In the genomic region with DNA sequence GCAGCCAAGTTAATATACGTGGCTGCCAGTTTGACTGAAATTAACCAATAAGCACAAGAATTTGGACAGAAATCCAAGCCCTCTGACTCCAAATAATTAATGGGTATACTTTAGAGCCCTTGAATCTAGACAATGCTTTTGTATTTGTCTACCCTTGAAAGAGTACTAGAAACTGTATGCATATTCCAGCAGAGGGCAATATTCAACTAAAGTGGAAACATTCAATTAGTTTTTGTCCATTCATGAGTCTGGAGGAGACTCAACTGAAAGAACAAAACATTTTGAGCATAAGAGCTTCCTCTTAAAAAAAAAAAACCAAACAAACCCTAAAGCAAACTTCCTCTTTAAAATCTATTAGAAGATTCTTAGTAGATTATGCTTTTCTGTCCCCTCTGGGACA, we compare ENCODE assay signal across 9 cellular contexts.
A peak's percentile ranks its signal among the peaks of the same experiment; 100 is the strongest.
DNase-seq lines count a peak whose midpoint lies in the region; ATAC-seq, FAIRE-seq and TF ChIP-seq lines count a peak whose summit lies in the region.
"Had no signal": no experiment of that assay in that cellular context is flagged by ENCODE, and none has a peak within 500 bp of the region (broad histone marks: within the 10 kb centered on the region; RNA-seq: fewer than 3 reads in every experiment).

No MANE protein-coding gene starts in this region.

- no peak for TF ChIP-seq POLR2A in H54 (IDR thresholded peaks at IDR 0.05; ENCODE audit: low read depth, low read length)

- in situ Hi-C loops in ACHN (cut with HindIII; ENCODE audit: low pct_ligation_motif_present, low pct_unique_long_range_greater_than_20kb, low sequenced_read_pairs): loop anchor here (25.0 kb wide), 1 partner anchor 197 kb away; no protein-coding TSS in a partner anchor
- in situ Hi-C loops in Panc1 (cut with HindIII; ENCODE audit: low pct_unique_long_range_greater_than_20kb, low sequenced_read_pairs): no loop called here

- POLR2A ChIA-PET in Panc1 (lab: Charles Lee): interaction anchor here (0.6 kb wide), 1 partner anchor 216 kb away, joined by 3 read pairs; no protein-coding TSS in a partner anchor

- BruUV-seq in Panc1 (replicated peaks; lab: Mats Ljungman, UMichigan): no TSS peak

- CTCF ChIA-PET in Panc1 (lab: Charles Lee): no interaction called here

- FAIRE-seq in H54 (lab: Jason Lieb, UNC): no peak

- H3K27ac ChIP-seq in Panc1 (ENCODE audit: low read length): no peak overlapping the region
- no peak overlapping the region for H3K27ac ChIP-seq in WERI-Rb-1

- no peaks in the 10 kb centered on the region for H3K9me3 ChIP-seq in Panc1 (ENCODE audit: control insufficient read depth, insufficient read depth, low read depth, low read length)
- H3K9me3 ChIP-seq in WERI-Rb-1 (ENCODE audit: severe bottlenecking): no peaks in the 10 kb centered on the region

- H3K27me3 ChIP-seq in Panc1 (ENCODE audit: control insufficient read depth, insufficient read depth, low read length): no peaks in the 10 kb centered on the region
- H3K27me3 ChIP-seq in WERI-Rb-1 (ENCODE audit: insufficient read depth, low read depth, severe bottlenecking): no peaks in the 10 kb centered on the region

- intact Hi-C loops in Panc1 (cut with micrococcal nuclease; ENCODE audit: unreplicated experiment): no loop called here

- peak; percentile 21 for DNase-seq in ACHN
- peak; percentile 18 for DNase-seq in H4 (ENCODE audit: low spot score)
- no peak for DNase-seq in Panc1 (ENCODE audit: low read depth, low spot score)
- DNase-seq in foreskin fibroblast: peak in 1 of 2 donors; percentile 56
- DNase-seq in islet precursor cell: no peak
- no peak for DNase-seq in H54 (ENCODE audit: insufficient read length, low spot score)
- no peak for DNase-seq in WERI-Rb-1
- DNase-seq: head of caudate nucleus had no signal

- H3K36me3 ChIP-seq in Panc1 (ENCODE audit: control insufficient read depth, insufficient read depth, low read length) (no peaks in the 10 kb centered on the region; the same call in 1 of the 2 replicates), WERI-Rb-1 (no peaks in the 10 kb centered on the region)

- ATAC-seq in Panc1: 0 out of 2 replicates have a peak, but pooled peaks have one; percentile 47
- no peak for ATAC-seq in HG02884 (IDR thresholded peaks at IDR 0.05; ENCODE audit: unreplicated experiment)

- TF ChIP-seq CTCF in Panc1 (IDR thresholded peaks at IDR 0.05): peak; percentile 41; the same call in 1 of the 2 replicates
- peak; percentile 44 for TF ChIP-seq CTCF in foreskin fibroblast (IDR thresholded peaks at IDR 0.05; ENCODE audit: low read depth, low read length)
- TF ChIP-seq CTCF in WERI-Rb-1 (IDR thresholded peaks at IDR 0.05; ENCODE audit: low read depth, low read length): no peak

- H3K4me3 ChIP-seq in Panc1 (ENCODE audit: low read depth in 2 of 2, low read length in 2 of 2) (no peak overlapping the region), foreskin fibroblast (ENCODE audit: low read depth in 1 of 2, low read length in 2 of 2) (no peak overlapping the region), WERI-Rb-1 (ENCODE audit: low read depth, low read length) (no peak overlapping the region)

- H3K4me1 ChIP-seq in Panc1 (ENCODE audit: control insufficient read depth, insufficient read depth, low read length): no peaks in the 10 kb centered on the region

Comparison
In these comparisons a context has a peak if more than half of its experiments do, and no peak if none do; other contexts are left out.
1. DNase-seq: peak in ACHN (single experiment) and H4 (single experiment); none in Panc1 (single experiment), islet precursor cell (single experiment), H54 (single experiment) and WERI-Rb-1 (single experiment).